ENCODE assay signal across 9 cellular contexts in the genomic region with DNA sequence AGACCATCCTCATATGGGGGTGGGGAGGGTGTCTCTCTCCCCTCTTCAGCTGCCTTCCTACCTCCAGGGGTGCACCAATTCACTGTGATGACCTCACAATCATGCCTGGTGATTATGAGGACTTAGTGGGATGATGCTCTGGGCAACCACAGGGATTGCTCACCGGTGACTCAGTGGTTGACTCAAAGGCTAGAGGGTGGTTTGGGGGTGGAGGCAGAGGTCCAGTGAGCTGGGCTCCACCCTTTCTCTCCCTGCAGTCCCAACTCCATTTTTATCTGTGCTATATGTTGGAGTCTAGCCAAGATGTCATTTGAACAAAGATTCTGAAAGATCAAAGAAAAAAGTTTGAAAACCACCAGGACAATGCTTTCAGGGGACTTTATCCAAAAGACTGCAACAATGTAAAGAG.
DNase-seq lines count a peak whose midpoint lies in the region; ATAC-seq and TF ChIP-seq lines count a peak whose summit lies in the region.
"Had no signal": no experiment of that assay in that cellular context is flagged by ENCODE, and none has a peak within 500 bp of the region (broad histone marks: within the 10 kb centered on the region; RNA-seq: fewer than 3 reads in every experiment).

No MANE protein-coding gene starts in this region.

- H3K36me3 ChIP-seq in heart left ventricle (no peaks in the 10 kb centered on the region), hepatocyte (replicated peaks; ENCODE audit: insufficient read depth, low read depth) (no peaks in the 10 kb centered on the region), upper lobe of left lung (no peaks in the 10 kb centered on the region)

- H3K4me2 ChIP-seq in hepatocyte = no peak overlapping the region

- ATAC-seq in heart left ventricle = peak in 3 of 4 donors; percentile 18 to 98 (median 82)
- ATAC-seq in upper lobe of left lung (ENCODE audit: low FRiP score in 2 of 2) = peak; percentile 54 to 95
- no peak for ATAC-seq in GM21528 (IDR thresholded peaks at IDR 0.05; ENCODE audit: low FRiP score, unreplicated experiment)

- DNase-seq in heart left ventricle (peak in 1 of 5 donors; percentile 66), cardiac septum (ENCODE audit: low spot score) (no peak), T1000 (lab: John Stamatoyannopoulos, UW) (peak; percentile 93), hepatocyte (ENCODE audit: low spot score) (peak; percentile 79), upper lobe of left lung (no peak), NCI-H187 treated with DMSO at 0.1 percent for 48 hours (lab: John Stamatoyannopoulos, UW) (no peak)
- DNase-seq in activated naive CD4-positive, alpha-beta T cell treated with anti-CD3 and anti-CD28 coated beads, Interleukin-2, amount 50 U/mL, for 16 hours = no peak

- TF ChIP-seq POLR2A in heart left ventricle (IDR thresholded peaks at IDR 0.05) (no peak), upper lobe of left lung (IDR thresholded peaks at IDR 0.05) (no peak)

- no peaks in the 10 kb centered on the region for H3K9me2 ChIP-seq in hepatocyte (replicated peaks; ENCODE audit: insufficient read depth)

- H3K27me3 ChIP-seq in heart left ventricle (no peaks in the 10 kb centered on the region), hepatocyte (no peaks in the 10 kb centered on the region), upper lobe of left lung (no peaks in the 10 kb centered on the region)

- no peaks in the 10 kb centered on the region for H3K79me2 ChIP-seq in hepatocyte
- H3K79me2 ChIP-seq: parathyroid adenoma had no signal

- no peaks in the 10 kb centered on the region for H3K4me1 ChIP-seq in heart left ventricle
- H3K4me1 ChIP-seq in hepatocyte (ENCODE audit: insufficient read depth) = peaks cover 7% of the 10 kb centered on the region
- no peaks in the 10 kb centered on the region for H3K4me1 ChIP-seq in upper lobe of left lung
- H3K4me1 ChIP-seq: parathyroid adenoma had no signal

- TF ChIP-seq CTCF in heart left ventricle (IDR thresholded peaks at IDR 0.05) (no peak), hepatocyte (IDR thresholded peaks at IDR 0.05; ENCODE audit: poor library complexity) (no peak), upper lobe of left lung (IDR thresholded peaks at IDR 0.05) (no peak)

- H4K20me1 ChIP-seq in hepatocyte (ENCODE audit: insufficient read depth, poor library complexity, severe bottlenecking) = no peaks in the 10 kb centered on the region

- H3K4me3 ChIP-seq in heart left ventricle (no peak overlapping the region), hepatocyte (no peak overlapping the region), upper lobe of left lung (no peak overlapping the region)

- WGBS in heart left ventricle, 4 donors = 64 to 79% (median 71%) methylated on average over 1 of the region's 1 CpG
- 35% methylated on average over 1 of the region's 1 CpG for WGBS in hepatocyte (ENCODE audit: low lambda C conversion rate, missing lambda C conversion rate)
- 52 to 73% methylated on average over 1 of the region's 1 CpG for WGBS in upper lobe of left lung, 2 donors

- intact Hi-C loops in heart left ventricle (cut with DNase I) (no loop called here), cardiac septum (cut with DNase I) (no loop called here)

- no peak for TF ChIP-seq EP300 in upper lobe of left lung (IDR thresholded peaks at IDR 0.05)

- H2AFZ ChIP-seq in hepatocyte = no peak overlapping the region
- H2AFZ ChIP-seq: parathyroid adenoma had no signal

- H3K27ac ChIP-seq in heart left ventricle (no peak overlapping the region), hepatocyte (peak overlapping the region; percentile 17), upper lobe of left lung (no peak overlapping the region)
- H3K27ac ChIP-seq: parathyroid adenoma had no signal

- H3K9me3 ChIP-seq in heart left ventricle (no peaks in the 10 kb centered on the region), hepatocyte (ENCODE audit: low read depth) (no peaks in the 10 kb centered on the region), upper lobe of left lung (no peaks in the 10 kb centered on the region)

Comparison
In these comparisons a context has a peak if more than half of its experiments do, and no peak if none do; other contexts are left out.
1. DNase-seq: peak in T1000 (single experiment) and hepatocyte (single experiment); none in cardiac septum (single experiment), upper lobe of left lung (0 of 2), NCI-H187 treated with DMSO at 0.1 percent for 48 hours (single experiment) and activated naive CD4-positive, alpha-beta T cell treated with anti-CD3 and anti-CD28 coated beads, Interleukin-2, amount 50 U/mL, for 16 hours (single experiment).